In the genomic region with DNA sequence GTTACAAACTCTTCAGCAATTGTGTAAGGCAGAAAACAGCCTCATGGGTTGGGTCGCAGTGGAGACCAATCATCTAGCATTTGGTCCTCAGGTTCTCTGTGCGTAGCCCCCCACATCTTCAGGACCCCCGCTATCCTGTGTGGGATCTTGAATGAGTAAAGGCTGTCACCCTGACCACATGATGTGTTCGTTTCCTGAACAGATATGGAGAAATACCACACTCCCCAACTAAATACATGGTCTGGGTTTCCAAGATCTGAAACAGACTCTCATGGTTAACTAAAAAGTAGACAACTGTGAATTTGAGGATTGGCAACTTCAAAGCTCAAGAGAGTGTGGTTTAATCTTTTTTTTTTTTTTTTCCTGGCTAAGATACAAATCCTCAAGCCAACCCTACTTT, we compare ENCODE assay signal across 15 cellular contexts.
"Had no signal": no experiment of that assay in that cellular context is flagged by ENCODE, and none has a peak within 500 bp of the region (broad histone marks: within the 10 kb centered on the region; RNA-seq: fewer than 3 reads in every experiment).

No MANE protein-coding gene starts in this region.

- H3K27ac Mint-ChIP-seq: activated naive CD4-positive, alpha-beta T cell treated with anti-CD3 and anti-CD28 coated beads, Interleukin-2, amount 10 ng/mL, durations not matched to agents 7 days and 5 days; endodermal cell; nephron; stimulated activated naive B cell treated with anti-CD40 and anti-IgM and Interleukin-4, amounts not matched to agents 10 μg/mL and 1 μg/mL and 100 μg/mL, for 72 hours; type B pancreatic cell had no signal

- H3K27ac ChIP-seq: lower lobe of right lung, psoas muscle, spleen, suprapubic skin, WERI-Rb-1 had no signal

- H3K4me3 ChIP-seq: lower lobe of right lung, psoas muscle, spleen, suprapubic skin had no signal

- H3K36me3 ChIP-seq: lower lobe of right lung, spleen, suprapubic skin, WERI-Rb-1 had no signal

- H3K4me1 ChIP-seq: psoas muscle, suprapubic skin had no signal

- H3K27me3 Mint-ChIP-seq: activated naive CD4-positive, alpha-beta T cell treated with anti-CD3 and anti-CD28 coated beads, Interleukin-2, amount 10 ng/mL, durations not matched to agents 7 days and 5 days; stimulated activated naive B cell treated with anti-CD40 and anti-IgM and Interleukin-4, amounts not matched to agents 10 μg/mL and 1 μg/mL and 100 μg/mL, for 72 hours had no signal

- H3K4me1 Mint-ChIP-seq: endodermal cell had no signal

- H3K4me3 Mint-ChIP-seq: activated naive CD4-positive, alpha-beta T cell treated with anti-CD3 and anti-CD28 coated beads, Interleukin-2, amount 10 ng/mL, durations not matched to agents 7 days and 5 days; endodermal cell; nephron; stimulated activated naive B cell treated with anti-CD40 and anti-IgM and Interleukin-4, amounts not matched to agents 10 μg/mL and 1 μg/mL and 100 μg/mL, for 72 hours; type B pancreatic cell had no signal

- ATAC-seq: lower lobe of right lung; psoas muscle; sciatic nerve; stimulated activated naive B cell treated with anti-CD40 and anti-IgM and Interleukin-4, amounts not matched to agents 10 μg/mL and 1 μg/mL and 100 μg/mL, for 72 hours had no signal

- DNase-seq: activated CD4-positive, alpha-beta T cell treated with anti-CD3 and anti-CD28 coated beads for 4 hours; activated naive CD4-positive, alpha-beta T cell treated with anti-CD3 and anti-CD28 coated beads, Interleukin-2, amount 10 ng/mL, durations not matched to agents 7 days and 5 days; dermis blood vessel endothelial cell; endodermal cell; hypothalamus; lower lobe of right lung; psoas muscle; spleen; stimulated activated CD4-positive, alpha-beta T cell treated with anti-CD3 and anti-CD28 coated beads, Interleukin-1b, Interleukin-23, amount 100 ng/mL, for 48 hours; stimulated activated naive B cell treated with anti-CD40 and anti-IgM and Interleukin-4, amounts not matched to agents 10 μg/mL and 1 μg/mL and 100 μg/mL, for 72 hours; WERI-Rb-1 had no signal

- H3K36me3 Mint-ChIP-seq: type B pancreatic cell had no signal

- H3K9me3 Mint-ChIP-seq: activated naive CD4-positive, alpha-beta T cell treated with anti-CD3 and anti-CD28 coated beads, Interleukin-2, amount 10 ng/mL, durations not matched to agents 7 days and 5 days; endodermal cell; nephron; stimulated activated naive B cell treated with anti-CD40 and anti-IgM and Interleukin-4, amounts not matched to agents 10 μg/mL and 1 μg/mL and 100 μg/mL, for 72 hours; type B pancreatic cell had no signal

- H3K9me3 ChIP-seq: lower lobe of right lung, psoas muscle, spleen, suprapubic skin had no signal

- H3K27me3 ChIP-seq: spleen, suprapubic skin had no signal
